Comparison of ENCODE assay signal across 13 cellular contexts in genomic region chr7:30894866-30895408, GRCh38. TPM values are rescaled to one million over a fixed set of nuclear protein-coding genes. Genes with fewer than 3 reads are reported as not detected.
DNase-seq lines count a peak whose midpoint lies in the region; ATAC-seq and TF ChIP-seq lines count a peak whose summit lies in the region.
"Had no signal": no experiment of that assay in that cellular context is flagged by ENCODE, and none has a peak within 500 bp of the region (broad histone marks: within the 10 kb centered on the region; RNA-seq: fewer than 3 reads in every experiment).

No MANE protein-coding gene starts in this region.

- H3K4me3 ChIP-seq in Karpas-422 (ENCODE audit: low read length) (no peak overlapping the region), body of pancreas (no peak overlapping the region)
- no peak overlapping the region for H3K4me3 ChIP-seq in naive thymus-derived CD4-positive, alpha-beta T cell (ENCODE audit: low read length)
- H3K4me3 ChIP-seq: ovary had no signal

- TF ChIP-seq CTCF in body of pancreas (IDR thresholded peaks at IDR 0.05), result no peak

- H3K9me3 Mint-ChIP-seq in naive thymus-derived CD4-positive, alpha-beta T cell, result peaks cover 0 to 20% (median 4%) of the 10 kb centered on the region in 11 donors
- H3K9me3 Mint-ChIP-seq in activated T-cell treated with anti-CD3 and anti-CD28 coated beads, Interleukin-2, amount 50 U/mL, for 4 hours, result peaks cover 7% of the 10 kb centered on the region

- H3K79me2 ChIP-seq in Karpas-422 (ENCODE audit: low read length), result no peaks in the 10 kb centered on the region

- H3K4me2 ChIP-seq in Karpas-422 (ENCODE audit: low read depth, low read length, poor library complexity, severe bottlenecking), result no peak overlapping the region

- peaks cover 0 to 11% (median 0%) of the 10 kb centered on the region in 5 donors for H3K27me3 Mint-ChIP-seq in naive thymus-derived CD4-positive, alpha-beta T cell
- peaks cover 7% of the 10 kb centered on the region for H3K27me3 Mint-ChIP-seq in activated T-cell treated with anti-CD3 and anti-CD28 coated beads, Interleukin-2, amount 50 U/mL, for 4 hours (ENCODE audit: low read depth)

- no peak overlapping the region for H3K4me3 Mint-ChIP-seq in naive thymus-derived CD4-positive, alpha-beta T cell
- no peak overlapping the region for H3K4me3 Mint-ChIP-seq in activated T-cell treated with anti-CD3 and anti-CD28 coated beads, Interleukin-2, amount 50 U/mL, for 4 hours

- H2AFZ ChIP-seq in Karpas-422 (ENCODE audit: low read length), result no peak overlapping the region

- no peak overlapping the region for H3K9ac ChIP-seq in Karpas-422 (ENCODE audit: low read length)

- DNase-seq in AG20443 (ENCODE audit: low spot score), result peak; percentile 30
- DNase-seq in Karpas-422, result peak; percentile 69
- DNase-seq in body of pancreas, result no peak
- DNase-seq in naive thymus-derived CD4-positive, alpha-beta T cell, result no peak
- DNase-seq in activated T-cell treated with anti-CD3 and anti-CD28 coated beads, Interleukin-2, amount 50 U/mL, for 4 hours, result no peak
- no peak for DNase-seq in MV-4-11 (lab: John Stamatoyannopoulos, UW)
- DNase-seq: amniotic stem cell; NCI-H187; ovary; stimulated activated naive CD4-positive, alpha-beta T cell treated with Interleukin-2 at 50 U/mL for 16 hours; T-helper 9 cell had no signal

- intact Hi-C loops in body of pancreas (cut with DNase I), result no loop called here
- intact Hi-C loops in naive thymus-derived CD4-positive, alpha-beta T cell (cut with micrococcal nuclease), result no loop called here

- peaks cover 0 to 13% (median 3%) of the 10 kb centered on the region in 5 donors for H3K36me3 Mint-ChIP-seq in naive thymus-derived CD4-positive, alpha-beta T cell
- no peaks in the 10 kb centered on the region for H3K36me3 Mint-ChIP-seq in activated T-cell treated with anti-CD3 and anti-CD28 coated beads, Interleukin-2, amount 50 U/mL, for 4 hours (ENCODE audit: insufficient read depth)

- POLR2A ChIA-PET in naive thymus-derived CD4-positive, alpha-beta T cell (lab: Charles Lee), result no interaction called here

- no peak for TF ChIP-seq POLR2A in body of pancreas (IDR thresholded peaks at IDR 0.05)

- H4K20me1 ChIP-seq in Karpas-422 (ENCODE audit: insufficient read depth, low read depth, low read length), result no peaks in the 10 kb centered on the region

- H3K4me1 ChIP-seq in Karpas-422 (ENCODE audit: low read length) (peaks cover 18% of the 10 kb centered on the region), body of pancreas (peaks cover 78% of the 10 kb centered on the region)
- H3K4me1 ChIP-seq in naive thymus-derived CD4-positive, alpha-beta T cell (ENCODE audit: control insufficient read depth in 2 of 2, insufficient read depth in 2 of 2, low read length in 2 of 2), result no peaks in the 10 kb centered on the region

- no peak for ATAC-seq in body of pancreas
- peak; percentile 16 for ATAC-seq in naive thymus-derived CD4-positive, alpha-beta T cell
- no peak for ATAC-seq in activated T-cell treated with anti-CD3 and anti-CD28 coated beads, Interleukin-2, amount 50 U/mL, for 4 hours
- ATAC-seq in HG02678 (IDR thresholded peaks at IDR 0.05; ENCODE audit: unreplicated experiment), result no peak
- ATAC-seq in HG02870 (IDR thresholded peaks at IDR 0.05; ENCODE audit: unreplicated experiment), result no peak

- H3K27me3 ChIP-seq in Karpas-422 (ENCODE audit: low read length) (peaks cover 6% of the 10 kb centered on the region; the same call in 1 of the 2 replicates), body of pancreas (no peaks in the 10 kb centered on the region)
- H3K27me3 ChIP-seq in naive thymus-derived CD4-positive, alpha-beta T cell (ENCODE audit: control insufficient read depth in 2 of 2, insufficient read depth in 2 of 2, low read length in 2 of 2), result no peaks in the 10 kb centered on the region
- H3K27me3 ChIP-seq: ovary had no signal

- no peaks in the 10 kb centered on the region for H3K36me3 ChIP-seq in Karpas-422 (ENCODE audit: insufficient read depth, low read length)
- H3K36me3 ChIP-seq in body of pancreas (replicated peaks in 1 of 2; ENCODE audit: insufficient read depth in 1 of 2, low read depth in 2 of 2), result no peaks in the 10 kb centered on the region
- H3K36me3 ChIP-seq in naive thymus-derived CD4-positive, alpha-beta T cell (ENCODE audit: control insufficient read depth in 2 of 3, insufficient read depth in 3 of 3, low read length in 3 of 3), result no peaks in the 10 kb centered on the region
- H3K36me3 ChIP-seq: ovary had no signal

- WGBS in body of pancreas, 2 donors, result 90 to 92% methylated on average over 12 to 13 of the region's 13 CpGs

- H3K4me1 Mint-ChIP-seq in naive thymus-derived CD4-positive, alpha-beta T cell, result no peaks in the 10 kb centered on the region
- H3K4me1 Mint-ChIP-seq in activated T-cell treated with anti-CD3 and anti-CD28 coated beads, Interleukin-2, amount 50 U/mL, for 4 hours (ENCODE audit: low read depth), result no peaks in the 10 kb centered on the region

- H3K27ac Mint-ChIP-seq in naive thymus-derived CD4-positive, alpha-beta T cell, result no peak overlapping the region

- CTCF ChIA-PET in naive thymus-derived CD4-positive, alpha-beta T cell (lab: Charles Lee), result no interaction called here

- H3K27ac ChIP-seq in Karpas-422 (ENCODE audit: low read length), result no peak overlapping the region
- peak overlapping the region; percentile 62 to 85 (median 82) for H3K27ac ChIP-seq in body of pancreas
- H3K27ac ChIP-seq in naive thymus-derived CD4-positive, alpha-beta T cell (ENCODE audit: low read depth, low read length), result no peak overlapping the region
- H3K27ac ChIP-seq: ovary had no signal

- H3K9me3 ChIP-seq in Karpas-422 (ENCODE audit: low read length) (peaks cover 2% of the 10 kb centered on the region; the same call in 1 of the 2 replicates), body of pancreas (no peaks in the 10 kb centered on the region)
- H3K9me3 ChIP-seq in naive thymus-derived CD4-positive, alpha-beta T cell (ENCODE audit: control insufficient read depth in 2 of 3, low read length in 3 of 3), result no peaks in the 10 kb centered on the region
- H3K9me3 ChIP-seq: ovary had no signal

- H3K9me2 ChIP-seq in Karpas-422 (replicated peaks; ENCODE audit: insufficient read depth, low read length), result no peaks in the 10 kb centered on the region

RNA-seq across cellular contexts. Expression of gene AQP1, which starts 16.7 kb away (rescaled TPM):
- total RNA-seq in Karpas-422 (2014; rRNA removed; shearing (Covaris generic); ENCODE audit: low replicate concordance), result 0.22 and 0.82 TPM in 2 replicates
- total RNA-seq in body of pancreas, result 100 to 1,000 TPM; 197 to 204 TPM
- total RNA-seq in naive thymus-derived CD4-positive, alpha-beta T cell, result under 1 TPM in 3 of 5 experiments, not detected in 2; 0.12 to 0.37 (median 0.19) TPM
- polyA plus RNA-seq in naive thymus-derived CD4-positive, alpha-beta T cell, result under 1 TPM in 1 of 2 donors, not detected in 1; 0.13 TPM
- 1 to 10 TPM in 1 of 3 donors, under 1 TPM in 2; 0.79 to 1.1 (median 0.91) TPM for total RNA-seq in activated T-cell treated with anti-CD3 and anti-CD28 coated beads, Interleukin-2, amount 50 U/mL, for 4 hours

Comparison
In these comparisons a context has a peak if more than half of its experiments do, and no peak if none do; other contexts are left out.
1. DNase-seq: peak in AG20443 (single experiment) and Karpas-422 (single experiment); none in body of pancreas (0 of 4), naive thymus-derived CD4-positive, alpha-beta T cell (0 of 9), activated T-cell treated with anti-CD3 and anti-CD28 coated beads, Interleukin-2, amount 50 U/mL, for 4 hours (single experiment) and MV-4-11 (single experiment).
2. H3K27ac ChIP-seq: peak in body of pancreas (4 of 4); none in Karpas-422 (single experiment) and naive thymus-derived CD4-positive, alpha-beta T cell (single experiment).
3. RNA of gene AQP1, which starts 16.7 kb away (total RNA-seq): 197 to 204 TPM in body of pancreas; 0.79 to 1.1 TPM in activated T-cell treated with anti-CD3 and anti-CD28 coated beads, Interleukin-2, amount 50 U/mL, for 4 hours, 0.22 to 0.82 TPM in Karpas-422 and 0.12 to 0.37 TPM in naive thymus-derived CD4-positive, alpha-beta T cell; every median in the first group is over 10 times any median in the second.